Comparison of ENCODE assay signal across 9 cellular contexts in genomic region chr21:34615487-34615814, GRCh38. TPM values are rescaled to one million over a fixed set of nuclear protein-coding genes. Genes with fewer than 3 reads are reported as not detected.
DNase-seq lines count a peak whose midpoint lies in the region; ATAC-seq and TF ChIP-seq lines count a peak whose summit lies in the region.
"Had no signal": no experiment of that assay in that cellular context is flagged by ENCODE, and none has a peak within 500 bp of the region (broad histone marks: within the 10 kb centered on the region; RNA-seq: fewer than 3 reads in every experiment).

No MANE protein-coding gene starts in this region.

- TF ChIP-seq CTCF in WTC11 (IDR thresholded peaks at IDR 0.05) (no peak), thoracic aorta (IDR thresholded peaks at IDR 0.05) (no peak)

- H3K27ac ChIP-seq in thoracic aorta: peak overlapping the region; percentile 78 to 84

- no peaks in the 10 kb centered on the region for H3K27me3 ChIP-seq in thoracic aorta (replicated peaks; ENCODE audit: insufficient read depth)

- no peak for ATAC-seq in activated CD8-positive, alpha-beta memory T cell treated with anti-CD3 and anti-CD28 coated beads, Interleukin-2, amount 10 ng/mL, durations not matched to agents 7 days and 5 days
- ATAC-seq in WTC11: no peak
- no peak for ATAC-seq in thoracic aorta (ENCODE audit: insufficient number of reproducible peaks, low FRiP score, low read depth)

- H3K4me3 ChIP-seq in iPS-18c (ENCODE audit: insufficient read depth, low read depth, low read length) (peak overlapping the region; percentile 56; the same call in 1 of the 2 replicates), thoracic aorta (peak overlapping the region; percentile 84)

- peaks cover 17 to 26% of the 10 kb centered on the region in 2 donors for H3K4me1 ChIP-seq in thoracic aorta (ENCODE audit: control insufficient read depth in 1 of 2, low read depth in 2 of 2)

- peak overlapping the region; percentile 80 for H3K4me3 Mint-ChIP-seq in activated CD8-positive, alpha-beta memory T cell treated with anti-CD3 and anti-CD28 coated beads, Interleukin-2, amount 10 ng/mL, durations not matched to agents 7 days and 5 days
- H3K4me3 Mint-ChIP-seq in WTC11: peak overlapping the region; percentile 67

- peaks cover 20% of the 10 kb centered on the region for H3K4me1 Mint-ChIP-seq in activated CD8-positive, alpha-beta memory T cell treated with anti-CD3 and anti-CD28 coated beads, Interleukin-2, amount 10 ng/mL, durations not matched to agents 7 days and 5 days
- peaks cover 7% of the 10 kb centered on the region; the same call in 1 of the 2 replicates for H3K4me1 Mint-ChIP-seq in WTC11

- CTCF ChIA-PET in activated CD8-positive, alpha-beta memory T cell treated with anti-CD3 and anti-CD28 coated beads, Interleukin-2, amount 10 ng/mL, durations not matched to agents 7 days and 5 days (lab: Charles Lee): interaction anchor here (1.1 to 2.2 kb wide), 5 partner anchors 13 to 691 kb away, joined by 3 to 14 read pairs (median 4); no protein-coding TSS in a partner anchor
- CTCF ChIA-PET in WTC11 (lab: Charles Lee): interaction anchor here (1.3 to 2.6 kb wide), 2 partner anchors 71 to 105 kb away, joined by 5 to 8 read pairs; no protein-coding TSS in a partner anchor

- no peaks in the 10 kb centered on the region for H3K36me3 Mint-ChIP-seq in activated CD8-positive, alpha-beta memory T cell treated with anti-CD3 and anti-CD28 coated beads, Interleukin-2, amount 10 ng/mL, durations not matched to agents 7 days and 5 days
- H3K36me3 Mint-ChIP-seq in WTC11: no peaks in the 10 kb centered on the region

- H3K27ac Mint-ChIP-seq in activated CD8-positive, alpha-beta memory T cell treated with anti-CD3 and anti-CD28 coated beads, Interleukin-2, amount 10 ng/mL, durations not matched to agents 7 days and 5 days: peak overlapping the region; percentile 83
- no peak overlapping the region for H3K27ac Mint-ChIP-seq in WTC11

- H3K9me3 ChIP-seq in iPS-18c (ENCODE audit: control insufficient read depth, insufficient read depth, low read length) (no peaks in the 10 kb centered on the region), thoracic aorta (no peaks in the 10 kb centered on the region)

- DNase-seq in activated CD8-positive, alpha-beta memory T cell treated with anti-CD3 and anti-CD28 coated beads, Interleukin-2, amount 10 ng/mL, durations not matched to agents 7 days and 5 days: no peak
- DNase-seq in activated CD8-positive, alpha-beta memory T cell treated with anti-CD3 and anti-CD28 coated beads, Interleukin-2, amount 50 U/mL, for 4 hours: no peak
- DNase-seq in WTC11 (ENCODE audit: low spot score) (no peak), thoracic aorta (ENCODE audit: low spot score) (no peak), cerebellar cortex (ENCODE audit: low spot score) (no peak), NCI-H1694 (lab: John Stamatoyannopoulos, UW) (no peak), NCI-H748 treated with DMSO at 0.1 percent for 48 hours (lab: John Stamatoyannopoulos, UW) (no peak)

- peaks cover 20% of the 10 kb centered on the region for H3K27me3 Mint-ChIP-seq in activated CD8-positive, alpha-beta memory T cell treated with anti-CD3 and anti-CD28 coated beads, Interleukin-2, amount 10 ng/mL, durations not matched to agents 7 days and 5 days
- peaks cover 44% of the 10 kb centered on the region for H3K27me3 Mint-ChIP-seq in WTC11 (ENCODE audit: low read depth)

- POLR2A ChIA-PET in WTC11 (lab: Charles Lee): no interaction called here

- no peaks in the 10 kb centered on the region for H3K36me3 ChIP-seq in thoracic aorta

- H3K9me3 Mint-ChIP-seq in activated CD8-positive, alpha-beta memory T cell treated with anti-CD3 and anti-CD28 coated beads, Interleukin-2, amount 10 ng/mL, durations not matched to agents 7 days and 5 days (ENCODE audit: low read depth): no peaks in the 10 kb centered on the region
- H3K9me3 Mint-ChIP-seq in WTC11: no peaks in the 10 kb centered on the region

TF ChIP-seq in WTC11, 78 proteins besides CTCF, POLR2A, EP300 and RAD21:
- no peak for TF ChIP-seq ZNF512 (CRISPR knock-in tag; IDR thresholded peaks at IDR 0.05; ENCODE audit: borderline replicate concordance)
- TF ChIP-seq FOXP4 (CRISPR knock-in tag; IDR thresholded peaks at IDR 0.05): no peak
- no peak for TF ChIP-seq MAX (CRISPR knock-in tag; IDR thresholded peaks at IDR 0.05)
- no peak for TF ChIP-seq NR3C1 (CRISPR knock-in tag; conservative IDR thresholded peaks at IDR 0.05; ENCODE audit: low read depth)
- TF ChIP-seq PRRX2 (CRISPR knock-in tag; IDR thresholded peaks at IDR 0.05): no peak
- TF ChIP-seq NFATC4 (CRISPR knock-in tag; IDR thresholded peaks at IDR 0.05): no peak
- TF ChIP-seq KAT7 (CRISPR knock-in tag; IDR thresholded peaks at IDR 0.05; ENCODE audit: borderline replicate concordance): no peak
- TF ChIP-seq MXD4 (CRISPR knock-in tag; IDR thresholded peaks at IDR 0.05; ENCODE audit: borderline replicate concordance): no peak
- TF ChIP-seq SP1 (CRISPR knock-in tag; conservative IDR thresholded peaks at IDR 0.05): no peak

RNA-seq across cellular contexts. Expression of gene RCAN1, which starts 0.5 kb away (rescaled TPM):
- 10 to 100 TPM in 1 of 2 experiments, 1 to 10 TPM in 1; 6.5 to 13.6 TPM for total RNA-seq in activated CD8-positive, alpha-beta memory T cell treated with anti-CD3 and anti-CD28 coated beads, Interleukin-2, amount 10 ng/mL, durations not matched to agents 7 days and 5 days
- total RNA-seq in WTC11 (2021) (5.4 to 5.9 TPM (median 5.6 TPM) in 3 replicates), thoracic aorta (10 to 100 TPM; 39.3 to 45.2 TPM)

RNA-seq across cellular contexts. Expression of gene CLIC6, which starts 53.3 kb away (rescaled TPM):
- under 1 TPM in 1 of 2 experiments, not detected in 1; 0.47 TPM for total RNA-seq in activated CD8-positive, alpha-beta memory T cell treated with anti-CD3 and anti-CD28 coated beads, Interleukin-2, amount 10 ng/mL, durations not matched to agents 7 days and 5 days
- total RNA-seq in WTC11 (2021): 1.8 to 3.8 TPM (median 3.7 TPM) in 3 replicates
- 1 to 10 TPM; 2.8 to 7.3 TPM for total RNA-seq in thoracic aorta
- total RNA-seq: glomerular endothelial cell had no signal
